ENCODE assay signal across 12 cellular contexts in the genomic region with DNA sequence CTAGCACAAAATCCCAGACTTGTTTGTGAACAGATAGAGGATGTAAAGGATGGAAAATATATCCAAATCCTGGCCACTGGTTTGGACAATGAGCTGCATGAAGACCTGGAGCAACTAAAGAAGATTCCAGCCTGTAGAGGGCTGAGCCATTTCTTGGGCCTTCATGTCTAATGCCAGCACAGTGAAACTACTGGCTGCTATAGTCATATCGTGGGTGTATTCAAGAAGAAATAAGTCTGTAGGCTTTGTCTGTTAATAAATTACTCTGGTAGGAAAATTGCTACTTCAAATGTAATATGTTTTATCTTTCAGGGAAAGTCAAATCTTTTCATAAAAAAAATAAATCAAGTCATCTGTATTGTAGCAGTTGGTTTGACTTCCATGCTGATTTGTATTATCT.
A peak's percentile ranks its signal among the peaks of the same experiment; 100 is the strongest.
DNase-seq lines count a peak whose midpoint lies in the region; ATAC-seq lines count a peak whose summit lies in the region.
"Had no signal": no experiment of that assay in that cellular context is flagged by ENCODE, and none has a peak within 500 bp of the region (broad histone marks: within the 10 kb centered on the region; RNA-seq: fewer than 3 reads in every experiment).

No MANE protein-coding gene starts in this region.

- DNase-seq in cerebellum (ENCODE audit: low spot score) (peak; percentile 1), kidney glomerular epithelial cell (lab: John Stamatoyannopoulos, UW) (peak; percentile 89), renal cortical epithelial cell (ENCODE audit: low read depth) (peak; percentile 58), COR-L47 (lab: John Stamatoyannopoulos, UW) (no peak), A172 (ENCODE audit: low spot score) (no peak), Ammon's horn (ENCODE audit: low spot score) (no peak)
- DNase-seq: CD8-positive, alpha-beta memory T cell; DMS79; KG1 had no signal

- ATAC-seq in GM18511 (IDR thresholded peaks at IDR 0.05; ENCODE audit: unreplicated experiment) = peak; percentile 45
- ATAC-seq: A549, HCT116 had no signal

Comparison
In these comparisons a context has a peak if more than half of its experiments do, and no peak if none do; other contexts are left out.
1. DNase-seq: peak in cerebellum (single experiment), kidney glomerular epithelial cell (single experiment) and renal cortical epithelial cell (single experiment); none in COR-L47 (single experiment), A172 (single experiment) and Ammon's horn (single experiment).